ENCODE assay signal across 8 cellular contexts in genomic region chr4:139453371-139454110, GRCh38. TPM values are rescaled to one million over a fixed set of nuclear protein-coding genes. Genes with fewer than 3 reads are reported as not detected.
DNase-seq lines count a peak whose midpoint lies in the region; ATAC-seq, FAIRE-seq and TF ChIP-seq lines count a peak whose summit lies in the region.

No MANE protein-coding gene starts in this region.

- no peak overlapping the region for H3K4ac ChIP-seq in H9 (ENCODE audit: low read depth, low read length)

- peak; percentile 85 for ATAC-seq in RWPE2 (ENCODE audit: low read depth)
- peak; percentile 91 for ATAC-seq in stimulated activated naive CD8-positive, alpha-beta T cell treated with anti-CD3 and anti-CD28 coated beads, Interleukin-15, Interleukin-2, amounts not matched to agents 100 U/mL and 50 U/mL, for 24 hours

- DNase-seq in H9 (peak; percentile 97), RWPE2 (ENCODE audit: low spot score) (peak; percentile 98), fibroblast of the aortic adventitia (ENCODE audit: low read depth) (peak; percentile 97)
- DNase-seq in activated effector memory CD4-positive, alpha-beta T cell treated with anti-CD3 and anti-CD28 coated beads, Interleukin-2, amount 50 U/mL, for 16 hours: peak; percentile 98
- peak; percentile 95 for DNase-seq in stimulated activated naive CD8-positive, alpha-beta T cell treated with anti-CD3 and anti-CD28 coated beads, Interleukin-15, Interleukin-2, amounts not matched to agents 100 U/mL and 50 U/mL, for 24 hours

- peak overlapping the region; percentile 51 for H3K27ac ChIP-seq in H9 (ENCODE audit: insufficient read length, low read depth, low read length)
- peak overlapping the region; percentile 80 for H3K27ac ChIP-seq in RWPE2 (ENCODE audit: poor library complexity, severe bottlenecking)

- no peak overlapping the region for H4K5ac ChIP-seq in H9 (ENCODE audit: insufficient read length, low read depth, low read length)

- H4K91ac ChIP-seq in H9 (ENCODE audit: insufficient read length, low read depth, low read length): no peak overlapping the region

- no peak overlapping the region for H2AK5ac ChIP-seq in H9 (ENCODE audit: insufficient read length, low read length)

- H3K4me1 Mint-ChIP-seq in H9 (peaks cover 48 to 50% of the 10 kb centered on the region in 2 experiments), nephron (peaks cover 60% of the 10 kb centered on the region)

- H3K9ac ChIP-seq in H9 (ENCODE audit: extremely low read depth, insufficient read length, low read length) (peak overlapping the region; percentile 80), Loucy (ENCODE audit: low read depth, low read length, poor library complexity, severe bottlenecking) (peak overlapping the region; percentile 88)

- H4K20me1 ChIP-seq in H9 (ENCODE audit: control insufficient read depth, insufficient read depth, insufficient read length) (no peaks in the 10 kb centered on the region), Loucy (ENCODE audit: insufficient read depth, low read length, poor library complexity, severe bottlenecking) (peaks cover 35% of the 10 kb centered on the region)

- peaks cover 3% of the 10 kb centered on the region for H3K79me1 ChIP-seq in H9 (ENCODE audit: insufficient read depth, low read depth, low read length, poor library complexity, severe bottlenecking)

- H3K4me1 ChIP-seq in H9 (ENCODE audit: insufficient read depth, low read length) (no peaks in the 10 kb centered on the region; the same call in 1 of the 2 replicates), Loucy (ENCODE audit: insufficient read depth, low read length, poor library complexity, severe bottlenecking) (peaks cover 51% of the 10 kb centered on the region), RWPE2 (ENCODE audit: insufficient read depth, poor library complexity, severe bottlenecking) (peaks cover 31% of the 10 kb centered on the region)

- H3K9me2 ChIP-seq in Loucy (replicated peaks; ENCODE audit: low read depth, low read length): no peaks in the 10 kb centered on the region

- no peak overlapping the region for H3T11ph ChIP-seq in H9 (ENCODE audit: low read length)

- peak overlapping the region; percentile 96 to 99 for H3K4me3 Mint-ChIP-seq in H9
- peak overlapping the region; percentile 98 for H3K4me3 Mint-ChIP-seq in nephron

- peaks cover 7% of the 10 kb centered on the region; the same call in 1 of the 2 replicates for H3F3A ChIP-seq in Loucy (ENCODE audit: low read depth)

- peak; percentile 91 for FAIRE-seq in G401.6 (lab: Jason Lieb, UNC)

- WGBS in H9 (ENCODE audit: extremely low coverage, insufficient read length, low lambda C conversion rate): no CpG with 5 or more reads among the region's 76 CpGs

- no peak overlapping the region for H2BK120ac ChIP-seq in H9 (ENCODE audit: low read depth, low read length, poor library complexity, severe bottlenecking)

- H3K36me3 Mint-ChIP-seq in H9 (ENCODE audit: insufficient read depth in 1 of 3, low read depth in 3 of 3) (peaks cover 0 to 6% (median 4%) of the 10 kb centered on the region in 3 experiments; a peak in 5 of 7 replicates), nephron (ENCODE audit: low read depth) (peaks cover 30% of the 10 kb centered on the region)

- no peak overlapping the region for H2BK12ac ChIP-seq in H9 (ENCODE audit: insufficient read length, low read depth, low read length)

- no peaks in the 10 kb centered on the region for H3K36me3 ChIP-seq in Loucy (ENCODE audit: insufficient read depth, low read length)
- H3K36me3 ChIP-seq in RWPE2 (ENCODE audit: low read depth): no peaks in the 10 kb centered on the region

- no peaks in the 10 kb centered on the region for H3K27me3 ChIP-seq in H9 (ENCODE audit: insufficient read depth, low read length)
- no peaks in the 10 kb centered on the region for H3K27me3 ChIP-seq in Loucy (ENCODE audit: insufficient read depth, low read length, poor library complexity, severe bottlenecking)
- no peaks in the 10 kb centered on the region for H3K27me3 ChIP-seq in RWPE2 (ENCODE audit: insufficient read depth, poor library complexity, severe bottlenecking)

- H2BK15ac ChIP-seq in H9 (ENCODE audit: low read depth, low read length): no peak overlapping the region

- TF ChIP-seq CTCF in H9 (conservative IDR thresholded peaks at IDR 0.05) (no peak; the same call in 2 of the 3 replicates), Loucy (conservative IDR thresholded peaks at IDR 0.05; ENCODE audit: low read length) (no peak; the same call in none of the 2 replicates), RWPE2 (IDR thresholded peaks at IDR 0.05; ENCODE audit: poor library complexity, severe bottlenecking) (peak; percentile 54), fibroblast of the aortic adventitia (IDR thresholded peaks at IDR 0.05; ENCODE audit: insufficient read depth, low read length) (no peak), nephron (IDR thresholded peaks at IDR 0.05; ENCODE audit: unreplicated experiment in 3 of 3) (peak in 1 of 3 experiments; percentile 7)

- H2AFZ ChIP-seq in H9 (ENCODE audit: low read length) (no peak overlapping the region), Loucy (ENCODE audit: low read length) (peak overlapping the region; percentile 92)

- H3K79me2 ChIP-seq in H9 (ENCODE audit: insufficient read depth, low read length) (peaks cover 22% of the 10 kb centered on the region; the same call in 1 of the 2 replicates), Loucy (ENCODE audit: insufficient read depth, low read length) (peaks cover 51% of the 10 kb centered on the region)

- H3K23ac ChIP-seq in H9 (ENCODE audit: insufficient read length, low read depth, low read length): no peak overlapping the region

- no peak overlapping the region for H2BK5ac ChIP-seq in H9 (ENCODE audit: insufficient read length, low read length)

- H3K56ac ChIP-seq in H9 (ENCODE audit: insufficient read length, low read depth, low read length): no peak overlapping the region

- H3K9me3 Mint-ChIP-seq in H9 (0 out of 5 replicates have a peak, but pooled peaks cover 0 to 2% of the 10 kb centered on the region in 2 experiments), nephron (peaks cover 9% of the 10 kb centered on the region)

- H3K9me3 ChIP-seq in H9 (ENCODE audit: control insufficient read depth, low read depth, low read length) (no peaks in the 10 kb centered on the region), Loucy (ENCODE audit: insufficient read depth, low read depth, low read length) (no peaks in the 10 kb centered on the region), RWPE2 (ENCODE audit: severe bottlenecking) (no peaks in the 10 kb centered on the region)

- H3K27me3 Mint-ChIP-seq in H9 (ENCODE audit: low read depth) (no peaks in the 10 kb centered on the region), nephron (ENCODE audit: low read depth) (no peaks in the 10 kb centered on the region)

- H3K4me3 ChIP-seq in Loucy (ENCODE audit: low read length, poor library complexity, severe bottlenecking): peak overlapping the region; percentile 80
- peak overlapping the region; percentile 57 for H3K4me3 ChIP-seq in RWPE2 (ENCODE audit: severe bottlenecking)
- peak overlapping the region; percentile 100 for H3K4me3 ChIP-seq in fibroblast of the aortic adventitia (ENCODE audit: low read depth, low read length)

- peak overlapping the region; percentile 100 for H3K4me2 ChIP-seq in H9 (ENCODE audit: insufficient read depth, insufficient read length, low read length)
- H3K4me2 ChIP-seq in Loucy (ENCODE audit: low read depth, low read length, poor library complexity, severe bottlenecking): peak overlapping the region; percentile 95

- peak overlapping the region; percentile 70 for H3K18ac ChIP-seq in H9 (ENCODE audit: insufficient read length, low read depth, low read length)

- H2BK20ac ChIP-seq in H9 (ENCODE audit: low read depth, low read length, poor library complexity, severe bottlenecking): no peak overlapping the region

- peak overlapping the region; percentile 99 for H3K27ac Mint-ChIP-seq in H9
- H3K27ac Mint-ChIP-seq in nephron: peak overlapping the region; percentile 99 to 100 (median 99)

- H3K14ac ChIP-seq in H9 (ENCODE audit: insufficient read depth, low read length): peak overlapping the region; percentile 97

- peaks cover 15% of the 10 kb centered on the region for H3K23me2 ChIP-seq in H9 (ENCODE audit: insufficient read length, low read depth, low read length, poor library complexity, severe bottlenecking)

- peak overlapping the region; percentile 10 for H4K8ac ChIP-seq in H9 (replicated peaks; ENCODE audit: insufficient read length, low read depth, low read length)

RNA-seq across cellular contexts. Expression of gene RAB33B, which starts 0.4 kb away (rescaled TPM):
- total RNA-seq in H9 (2021) (7.5 and 7.7 TPM in 2 replicates), fibroblast of the aortic adventitia (ENCODE audit: low replicate concordance) (12.2 and 16.1 TPM in 2 replicates)

Comparison
In these comparisons a context has a peak if more than half of its experiments do, and no peak if none do; other contexts are left out.
1. Peak in every context shown above with its lines: DNase-seq, ATAC-seq, H3K4me3 ChIP-seq and H3K27ac ChIP-seq.